Comparison of ENCODE assay signal across 7 cellular contexts in the genomic region with DNA sequence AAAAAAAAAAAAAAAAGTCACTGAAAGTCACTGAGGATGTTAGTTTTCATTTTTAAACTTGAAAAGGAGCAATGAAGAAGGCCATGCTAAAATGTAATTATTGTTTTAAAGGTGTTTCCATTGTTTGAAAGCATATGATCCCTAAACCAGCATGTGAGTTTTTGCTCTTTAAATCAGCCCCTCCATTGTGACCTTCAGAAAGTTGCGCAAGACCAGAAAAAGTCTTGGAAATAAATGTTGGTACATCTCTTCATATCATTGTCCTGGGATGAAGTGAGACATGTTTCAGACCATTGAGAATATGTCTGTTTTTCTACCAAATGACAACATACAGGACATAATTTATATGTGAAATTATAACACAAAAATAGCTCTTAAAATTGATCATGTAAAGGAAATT.
"Had no signal": no experiment of that assay in that cellular context is flagged by ENCODE, and none has a peak within 500 bp of the region (broad histone marks: within the 10 kb centered on the region; RNA-seq: fewer than 3 reads in every experiment).

No MANE protein-coding gene starts in this region.

- ATAC-seq: GM23338 had no signal

- DNase-seq: H7, Karpas-422, KBM-7 had no signal

- H3K4me2 ChIP-seq: GM23338, KMS-11 had no signal

- H3K36me3 ChIP-seq: HAP-1 had no signal

- H3K4me3 ChIP-seq: GM23338, HAP-1 had no signal

- H3K9me3 ChIP-seq: HAP-1 had no signal

- H3K27ac ChIP-seq: HL-60, KMS-11 had no signal

- H3K9ac ChIP-seq: KMS-11 had no signal

- H2AFZ ChIP-seq: GM23338 had no signal

- H3K4me1 ChIP-seq: HAP-1 had no signal
